Comparison of ENCODE assay signal across 8 cellular contexts in the genomic region with DNA sequence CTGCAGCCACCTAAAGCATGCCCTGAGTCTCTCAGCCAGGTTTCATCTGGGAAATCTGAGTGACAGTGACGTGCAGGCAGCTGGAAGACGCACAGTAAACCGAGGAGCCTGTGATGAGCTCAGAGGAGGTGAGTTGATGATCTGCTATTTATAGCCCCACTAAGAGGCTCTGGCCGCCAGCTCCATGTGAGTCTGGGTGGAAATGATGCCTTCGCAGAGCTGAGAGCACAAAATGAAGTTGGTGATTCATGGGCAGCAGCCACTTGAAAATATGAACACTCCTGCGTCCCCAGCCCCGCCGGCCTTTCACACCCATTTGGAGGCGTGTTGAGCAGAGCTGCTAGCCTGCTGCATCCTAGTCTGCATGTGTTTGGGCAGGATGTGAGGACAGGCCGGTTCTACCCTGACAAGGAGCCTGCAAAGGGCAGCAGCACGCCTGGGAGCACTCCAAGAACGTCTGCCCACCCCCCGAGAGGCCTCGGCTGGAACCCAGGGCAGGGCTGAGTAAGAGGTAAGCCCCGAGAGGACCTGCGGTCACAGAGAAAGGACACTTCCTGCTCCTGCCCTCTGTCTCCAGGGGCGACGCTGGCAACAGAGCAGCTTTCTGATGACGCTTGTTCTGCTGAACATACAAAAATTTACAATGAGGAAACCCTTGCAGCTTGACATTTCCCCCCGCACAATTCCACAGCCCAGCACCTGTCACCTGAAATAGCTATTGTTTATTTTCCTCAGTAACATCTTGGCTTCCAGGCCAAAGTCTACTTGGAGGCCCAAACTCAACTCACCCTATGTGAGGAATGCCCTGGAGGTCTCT. TPM values are rescaled to one million over a fixed set of nuclear protein-coding genes. Genes with fewer than 3 reads are reported as not detected.
A peak's percentile ranks its signal among the peaks of the same experiment; 100 is the strongest.
DNase-seq lines count a peak whose midpoint lies in the region; ATAC-seq, FAIRE-seq and TF ChIP-seq lines count a peak whose summit lies in the region.

No MANE protein-coding gene starts in this region.

- H3K36me3 Mint-ChIP-seq in dendritic cell treated with granulocyte-macrophage colony-stimulating factor and Interleukin-4, amounts not matched to agents 40 ng/mL and 50 ng/mL, for 4 days (ENCODE audit: low read depth) = no peaks in the 10 kb centered on the region

- H3K27ac ChIP-seq in mesodermal cell (ENCODE audit: low read depth, low read length, severe bottlenecking) = peak overlapping the region; percentile 68

- peak overlapping the region; percentile 61 for H3K27ac Mint-ChIP-seq in dendritic cell treated with granulocyte-macrophage colony-stimulating factor and Interleukin-4, amounts not matched to agents 40 ng/mL and 50 ng/mL, for 4 days

- FAIRE-seq in GM12892 (lab: Jason Lieb, UNC) = peak; percentile 80

- H3K4me3 ChIP-seq in mesodermal cell (ENCODE audit: extremely low read depth, insufficient read depth, low read length, poor library complexity, severe bottlenecking) = no peak overlapping the region

- H3K9me3 Mint-ChIP-seq in dendritic cell treated with granulocyte-macrophage colony-stimulating factor and Interleukin-4, amounts not matched to agents 40 ng/mL and 50 ng/mL, for 4 days = no peaks in the 10 kb centered on the region

- H3K27me3 Mint-ChIP-seq in dendritic cell treated with granulocyte-macrophage colony-stimulating factor and Interleukin-4, amounts not matched to agents 40 ng/mL and 50 ng/mL, for 4 days = no peaks in the 10 kb centered on the region

- H3K4me1 Mint-ChIP-seq in dendritic cell treated with granulocyte-macrophage colony-stimulating factor and Interleukin-4, amounts not matched to agents 40 ng/mL and 50 ng/mL, for 4 days (ENCODE audit: low read depth) = peaks cover 14% of the 10 kb centered on the region

- peaks cover 55% of the 10 kb centered on the region for H3K4me1 ChIP-seq in mesodermal cell (ENCODE audit: control insufficient read depth, insufficient read depth, low read length, poor library complexity, severe bottlenecking)

- H3K36me3 ChIP-seq in mesodermal cell (ENCODE audit: control insufficient read depth, insufficient read depth, low read length) = no peaks in the 10 kb centered on the region

- no peaks in the 10 kb centered on the region for H3K9me3 ChIP-seq in mesodermal cell (ENCODE audit: control insufficient read depth, low read length)

- peak; percentile 72 for ATAC-seq in HG02623 (IDR thresholded peaks at IDR 0.05; ENCODE audit: unreplicated experiment)

- 74 to 75% methylated on average over 19 to 20 of the region's 20 CpGs for WGBS in mesodermal cell (ENCODE audit: insufficient coverage in 2 of 2), 2 experiments

- intact Hi-C loops in dendritic cell treated with granulocyte-macrophage colony-stimulating factor and Interleukin-4, amounts not matched to agents 40 ng/mL and 50 ng/mL, for 4 days (cut with micrococcal nuclease) = no loop called here

- DNase-seq in GM12892 (ENCODE audit: insufficient read length) (peak; percentile 36), NCI-H146 (lab: John Stamatoyannopoulos, UW) (peak; percentile 60), OCI-M2 (lab: John Stamatoyannopoulos, UW; ENCODE audit: unreplicated experiment) (no peak)
- DNase-seq in activated CD4-positive, CD25-positive, alpha-beta regulatory T cell treated with anti-CD3 and anti-CD28 coated beads, Interleukin-2, amount 50 U/mL, for 72 hours = peak; percentile 57
- DNase-seq in stimulated activated CD8-positive, alpha-beta memory T cell treated with anti-CD3 and anti-CD28 coated beads, Interleukin-7, amount 100 ng/mL, for 48 hours (ENCODE audit: extremely low read depth in 1 of 2, low read depth in 1 of 2) = peak; percentile 35 to 45

- peak overlapping the region; percentile 39 for H3K4me3 Mint-ChIP-seq in dendritic cell treated with granulocyte-macrophage colony-stimulating factor and Interleukin-4, amounts not matched to agents 40 ng/mL and 50 ng/mL, for 4 days

- TF ChIP-seq POLR2A in GM12892 (IDR thresholded peaks at IDR 0.05; ENCODE audit: low read depth, low read length) = no peak

RNA-seq across cellular contexts. Expression of gene CDKN2AIPNL, which starts 25.1 kb away (rescaled TPM):
- polyA plus RNA-seq in GM12892 (2012; ENCODE audit: missing spikeins) = 26.0 TPM
- polyA plus RNA-seq in mesodermal cell (2013, experiment 1 of 2) = 46.3 TPM
- 48.0 TPM for polyA plus RNA-seq in mesodermal cell (2013, experiment 2 of 2)
